In the genomic region with DNA sequence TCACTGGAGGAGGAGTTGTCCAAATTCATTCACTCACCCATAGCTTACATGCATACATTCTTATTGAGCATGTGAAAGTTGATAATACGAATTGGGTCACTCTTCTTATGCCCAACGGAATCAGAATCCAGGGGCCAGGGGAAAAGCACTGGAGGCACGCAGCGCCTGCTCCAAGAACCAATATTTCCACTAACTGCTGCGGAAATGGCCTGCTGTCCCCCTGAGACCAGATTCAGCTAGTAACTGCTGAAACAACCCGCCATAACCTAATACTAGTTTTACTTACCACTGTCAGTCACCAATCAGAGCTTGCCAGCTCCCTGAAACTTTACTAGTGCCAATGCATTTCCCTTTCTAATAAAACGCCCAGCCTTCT, we compare ENCODE assay signal across 8 cellular contexts. TPM values are rescaled to one million over a fixed set of nuclear protein-coding genes. Genes with fewer than 3 reads are reported as not detected.
DNase-seq lines count a peak whose midpoint lies in the region; ATAC-seq and TF ChIP-seq lines count a peak whose summit lies in the region.

No MANE protein-coding gene starts in this region.

- peaks cover 11% of the 10 kb centered on the region for H3K4me1 ChIP-seq in mesendoderm (ENCODE audit: control insufficient read depth, low read depth, low read length)
- H3K4me1 ChIP-seq in upper lobe of right lung: peaks cover 41% of the 10 kb centered on the region

- H3K79me1 ChIP-seq in mesendoderm (ENCODE audit: low read length): peaks cover 21% of the 10 kb centered on the region

- H4K5ac ChIP-seq in mesendoderm (ENCODE audit: low read length): no peak overlapping the region

- in situ Hi-C loops in brain microvascular endothelial cell (cut with HindIII; ENCODE audit: low pct_ligation_motif_present, low sequenced_read_pairs): no loop called here

- H3K9me3 ChIP-seq in upper lobe of right lung: no peaks in the 10 kb centered on the region

- H3K4me3 ChIP-seq in brain microvascular endothelial cell (ENCODE audit: low read depth, low read length): peak overlapping the region; percentile 82
- peak overlapping the region; percentile 51 for H3K4me3 ChIP-seq in mesendoderm (ENCODE audit: low read length)
- H3K4me3 ChIP-seq in upper lobe of right lung: peak overlapping the region; percentile 85

- H2BK5ac ChIP-seq in mesendoderm (ENCODE audit: low read length): no peak overlapping the region

- intact Hi-C loops in upper lobe of right lung (cut with DNase I): loop anchor here (10.0 kb wide), 1 partner anchor 59 kb away; no protein-coding TSS in a partner anchor

- H4K8ac ChIP-seq in mesendoderm (ENCODE audit: low read depth, low read length): peak overlapping the region; percentile 7

- no peak overlapping the region for H2BK15ac ChIP-seq in mesendoderm (replicated peaks; ENCODE audit: low read depth)

- no peaks in the 10 kb centered on the region for H3K27me3 Mint-ChIP-seq in activated naive CD4-positive, alpha-beta T cell treated with anti-CD3 and anti-CD28 coated beads, Interleukin-2, amount 50 U/mL, for 24 hours

- H3K23ac ChIP-seq in mesendoderm (ENCODE audit: low read length): no peak overlapping the region

- no peak overlapping the region for H2AK5ac ChIP-seq in mesendoderm (ENCODE audit: low read length)

- H3K4me1 Mint-ChIP-seq in activated naive CD4-positive, alpha-beta T cell treated with anti-CD3 and anti-CD28 coated beads, Interleukin-2, amount 50 U/mL, for 24 hours: peaks cover 57% of the 10 kb centered on the region

- H3K4me3 Mint-ChIP-seq in activated naive CD4-positive, alpha-beta T cell treated with anti-CD3 and anti-CD28 coated beads, Interleukin-2, amount 50 U/mL, for 24 hours: peak overlapping the region; percentile 98

- ATAC-seq in upper lobe of right lung: no peak
- no peak for ATAC-seq in GM21360 (IDR thresholded peaks at IDR 0.05; ENCODE audit: unreplicated experiment)

- no peak for DNase-seq in activated naive CD4-positive, alpha-beta T cell (lab: John Stamatoyannopoulos, UW)
- no peak for DNase-seq in brain microvascular endothelial cell
- no peak for DNase-seq in mesendoderm
- DNase-seq in upper lobe of right lung: no peak
- DNase-seq in activated CD8-positive, alpha-beta memory T cell treated with anti-CD3 and anti-CD28 coated beads, Interleukin-2, amount 50 U/mL, for 48 hours: no peak
- DNase-seq in activated gamma-delta T cell (lab: John Stamatoyannopoulos, UW): no peak

- H2BK120ac ChIP-seq in mesendoderm (ENCODE audit: low read depth, low read length): no peak overlapping the region

- H3K27ac ChIP-seq in brain microvascular endothelial cell: peak overlapping the region; percentile 50
- H3K27ac ChIP-seq in mesendoderm (ENCODE audit: low read depth, low read length): no peak overlapping the region
- peak overlapping the region; percentile 88 for H3K27ac ChIP-seq in upper lobe of right lung

- WGBS in mesendoderm (ENCODE audit: extremely low coverage, insufficient coverage, low lambda C conversion rate): no CpG with 5 or more reads among the region's 7 CpGs

- H3K4me2 ChIP-seq in mesendoderm (ENCODE audit: low read length): peak overlapping the region; percentile 93

- no peaks in the 10 kb centered on the region for H3K36me3 Mint-ChIP-seq in activated naive CD4-positive, alpha-beta T cell treated with anti-CD3 and anti-CD28 coated beads, Interleukin-2, amount 50 U/mL, for 24 hours

- H3K56ac ChIP-seq in mesendoderm (ENCODE audit: low read length): peak overlapping the region; percentile 91

- peaks cover 3% of the 10 kb centered on the region for H3K36me3 ChIP-seq in brain microvascular endothelial cell (replicated peaks)
- H3K36me3 ChIP-seq in mesendoderm (ENCODE audit: control insufficient read depth, insufficient read depth, low read length): no peaks in the 10 kb centered on the region
- H3K36me3 ChIP-seq in upper lobe of right lung: no peaks in the 10 kb centered on the region

- TF ChIP-seq CTCF in brain microvascular endothelial cell (IDR thresholded peaks at IDR 0.05; ENCODE audit: low read depth, low read length, missing control alignments) (no peak), upper lobe of right lung (IDR thresholded peaks at IDR 0.05) (no peak)

- no peaks in the 10 kb centered on the region for H3K9me3 Mint-ChIP-seq in activated naive CD4-positive, alpha-beta T cell treated with anti-CD3 and anti-CD28 coated beads, Interleukin-2, amount 50 U/mL, for 24 hours

- peak overlapping the region; percentile 99 for H3K27ac Mint-ChIP-seq in activated naive CD4-positive, alpha-beta T cell treated with anti-CD3 and anti-CD28 coated beads, Interleukin-2, amount 50 U/mL, for 24 hours

- no peak overlapping the region for H3K18ac ChIP-seq in mesendoderm (ENCODE audit: low read length)

- H3K4ac ChIP-seq in mesendoderm (ENCODE audit: low read depth, low read length): no peak overlapping the region

- H3K79me2 ChIP-seq in mesendoderm (ENCODE audit: control insufficient read depth, insufficient read depth, low read length): peaks cover 41% of the 10 kb centered on the region

- H3K9ac ChIP-seq in mesendoderm (ENCODE audit: low read length): peak overlapping the region; percentile 66

- no peaks in the 10 kb centered on the region for H3K27me3 ChIP-seq in brain microvascular endothelial cell (replicated peaks)
- no peaks in the 10 kb centered on the region for H3K27me3 ChIP-seq in mesendoderm (ENCODE audit: insufficient read depth, low read length, poor library complexity)
- H3K27me3 ChIP-seq in upper lobe of right lung: no peaks in the 10 kb centered on the region

RNA-seq across cellular contexts. Expression of a gene that starts 0.6 kb away (rescaled TPM):
- 234 TPM for polyA plus RNA-seq in mesendoderm (2013, experiment 1 of 2)
- polyA plus RNA-seq in mesendoderm (2013, experiment 2 of 2): 233 TPM
- 266 TPM for total RNA-seq in upper lobe of right lung
